Comparison of ENCODE assay signal across 8 cellular contexts in the genomic region with DNA sequence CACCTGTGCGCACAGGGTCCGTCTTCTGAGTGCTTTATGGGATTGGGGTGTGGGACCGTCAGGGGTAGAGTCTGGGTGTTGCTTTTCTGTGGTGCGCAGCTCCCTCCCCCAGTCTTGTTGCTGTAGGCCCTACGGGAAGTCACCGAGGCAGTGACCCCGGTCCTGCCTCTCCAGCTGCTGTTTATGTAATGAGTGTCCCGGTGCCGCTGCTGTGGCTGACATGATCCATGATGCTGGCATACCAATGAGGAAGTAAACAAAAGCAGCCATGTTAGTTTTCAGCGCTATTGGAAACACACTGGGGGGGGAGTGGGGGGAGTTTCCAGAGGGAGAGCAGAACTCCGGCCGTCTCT. TPM values are rescaled to one million over a fixed set of nuclear protein-coding genes. Genes with fewer than 3 reads are reported as not detected.
A peak's percentile ranks its signal among the peaks of the same experiment; 100 is the strongest.
DNase-seq lines count a peak whose midpoint lies in the region; ATAC-seq and TF ChIP-seq lines count a peak whose summit lies in the region.

No MANE protein-coding gene starts in this region.

- H3K27me3 ChIP-seq in esophagus muscularis mucosa (no peaks in the 10 kb centered on the region), vagina (no peaks in the 10 kb centered on the region)

- H3K4me1 Mint-ChIP-seq in activated CD8-positive, alpha-beta T cell treated with anti-CD3 and anti-CD28 coated beads for 36 hours (ENCODE audit: low read depth): peaks cover 47% of the 10 kb centered on the region

- intact Hi-C loops in activated CD8-positive, alpha-beta T cell treated with anti-CD3 and anti-CD28 coated beads for 36 hours (cut with micrococcal nuclease): loop anchor here (5.0 kb wide), 1 partner anchor 67 kb away; a partner anchor contains a TSS
- intact Hi-C loops in esophagus muscularis mucosa (cut with DNase I): loop anchor here (5.0 kb wide), 1 partner anchor 67 kb away; a partner anchor contains a TSS
- intact Hi-C loops in vagina (cut with DNase I): loop anchor here (10.0 kb wide), 1 partner anchor 169 kb away; no protein-coding TSS in a partner anchor

- H3K27ac Mint-ChIP-seq in activated CD8-positive, alpha-beta T cell treated with anti-CD3 and anti-CD28 coated beads for 36 hours: peak overlapping the region; percentile 95

- H3K4me1 ChIP-seq in esophagus muscularis mucosa (peaks cover 42 to 59% (median 54%) of the 10 kb centered on the region in 4 donors), vagina (peaks cover 45% of the 10 kb centered on the region)

- WGBS in esophagus muscularis mucosa: 0% methylated on average over 4 of the region's 12 CpGs

- H3K4me3 Mint-ChIP-seq in activated CD8-positive, alpha-beta T cell treated with anti-CD3 and anti-CD28 coated beads for 36 hours: peak overlapping the region; percentile 99

- DNase-seq in NCI-H2107 treated with DMSO at 0.1 percent for 48 hours (lab: John Stamatoyannopoulos, UW; ENCODE audit: unreplicated experiment) (peak; percentile 10), NCI-H2107 (lab: John Stamatoyannopoulos, UW) (no peak), NCI-H446 treated with DMSO at 0.1 percent for 48 hours (lab: John Stamatoyannopoulos, UW) (peak; percentile 12), esophagus muscularis mucosa (ENCODE audit: extremely low spot score) (no peak), myocyte (ENCODE audit: low read depth) (peak; percentile 80), vagina (ENCODE audit: extremely low spot score in 2 of 2) (no peak)
- peak; percentile 60 for DNase-seq in activated CD8-positive, alpha-beta T cell treated with anti-CD3 and anti-CD28 coated beads for 36 hours

- H3K27ac ChIP-seq in esophagus muscularis mucosa (replicated peaks in 1 of 4) (peak overlapping the region; percentile 99 to 100 (median 100)), vagina (peak overlapping the region; percentile 99)

- H3K36me3 Mint-ChIP-seq in activated CD8-positive, alpha-beta T cell treated with anti-CD3 and anti-CD28 coated beads for 36 hours (ENCODE audit: low read depth): peaks cover 30% of the 10 kb centered on the region

- no peak for TF ChIP-seq CTCF in activated CD8-positive, alpha-beta T cell treated with anti-CD3 and anti-CD28 coated beads for 36 hours (IDR thresholded peaks at IDR 0.05)
- no peak for TF ChIP-seq CTCF in esophagus muscularis mucosa (IDR thresholded peaks at IDR 0.05)
- TF ChIP-seq CTCF in vagina (IDR thresholded peaks at IDR 0.05): no peak

- TF ChIP-seq EP300 in esophagus muscularis mucosa (IDR thresholded peaks at IDR 0.05): no peak

- no peak for TF ChIP-seq POLR2A in esophagus muscularis mucosa (IDR thresholded peaks at IDR 0.05; ENCODE audit: low read depth)
- no peak for TF ChIP-seq POLR2A in vagina (IDR thresholded peaks at IDR 0.05)

- no peak for ATAC-seq in activated CD8-positive, alpha-beta T cell treated with anti-CD3 and anti-CD28 coated beads for 36 hours
- no peak for ATAC-seq in GM21825 (IDR thresholded peaks at IDR 0.05; ENCODE audit: unreplicated experiment)

- H3K36me3 ChIP-seq in esophagus muscularis mucosa: peaks cover 0 to 13% (median 6%) of the 10 kb centered on the region in 4 donors
- no peaks in the 10 kb centered on the region for H3K36me3 ChIP-seq in vagina

- no peaks in the 10 kb centered on the region for H3K9me3 Mint-ChIP-seq in activated CD8-positive, alpha-beta T cell treated with anti-CD3 and anti-CD28 coated beads for 36 hours

- H3K4me3 ChIP-seq in esophagus muscularis mucosa: peak overlapping the region; percentile 76 to 97 (median 88)
- H3K4me3 ChIP-seq in vagina: peak overlapping the region; percentile 72 to 98

- H3K9me3 ChIP-seq in esophagus muscularis mucosa (no peaks in the 10 kb centered on the region), vagina (no peaks in the 10 kb centered on the region)

- POLR2A ChIA-PET in activated CD8-positive, alpha-beta T cell treated with anti-CD3 and anti-CD28 coated beads for 36 hours (lab: Charles Lee): interaction anchor here (0.7 to 4.5 kb wide), 15 partner anchors 8 to 195 kb away, joined by 3 to 35 read pairs (median 4); a partner anchor contains a TSS

- CTCF ChIA-PET in activated CD8-positive, alpha-beta T cell treated with anti-CD3 and anti-CD28 coated beads for 36 hours (lab: Charles Lee): interaction anchor here (1.2 to 3.8 kb wide), 10 partner anchors 8 to 182 kb away, joined by 4 to 22 read pairs (median 10); a partner anchor contains a TSS

- H3K27me3 Mint-ChIP-seq in activated CD8-positive, alpha-beta T cell treated with anti-CD3 and anti-CD28 coated beads for 36 hours: no peaks in the 10 kb centered on the region

RNA-seq across cellular contexts. Expression of a gene that starts 1.1 kb away (rescaled TPM):
- 10 to 100 TPM; 39.5 to 39.8 TPM for total RNA-seq in activated CD8-positive, alpha-beta T cell treated with anti-CD3 and anti-CD28 coated beads for 36 hours
- total RNA-seq in esophagus muscularis mucosa (100 to 1,000 TPM; 103 to 170 (median 159) TPM), myocyte (230 and 274 TPM in 2 replicates), vagina (126 TPM)
- 192 TPM for polyA plus RNA-seq in myocyte (2012)

Comparison
In these comparisons a context has a peak if more than half of its experiments do, and no peak if none do; other contexts are left out.
1. DNase-seq: peak in NCI-H2107 treated with DMSO at 0.1 percent for 48 hours (single experiment), NCI-H446 treated with DMSO at 0.1 percent for 48 hours (single experiment), activated CD8-positive, alpha-beta T cell treated with anti-CD3 and anti-CD28 coated beads for 36 hours (single experiment) and myocyte (single experiment); none in NCI-H2107 (single experiment), esophagus muscularis mucosa (single experiment) and vagina (0 of 2).